8 cellular contexts compared by ENCODE assay signal in the genomic region with DNA sequence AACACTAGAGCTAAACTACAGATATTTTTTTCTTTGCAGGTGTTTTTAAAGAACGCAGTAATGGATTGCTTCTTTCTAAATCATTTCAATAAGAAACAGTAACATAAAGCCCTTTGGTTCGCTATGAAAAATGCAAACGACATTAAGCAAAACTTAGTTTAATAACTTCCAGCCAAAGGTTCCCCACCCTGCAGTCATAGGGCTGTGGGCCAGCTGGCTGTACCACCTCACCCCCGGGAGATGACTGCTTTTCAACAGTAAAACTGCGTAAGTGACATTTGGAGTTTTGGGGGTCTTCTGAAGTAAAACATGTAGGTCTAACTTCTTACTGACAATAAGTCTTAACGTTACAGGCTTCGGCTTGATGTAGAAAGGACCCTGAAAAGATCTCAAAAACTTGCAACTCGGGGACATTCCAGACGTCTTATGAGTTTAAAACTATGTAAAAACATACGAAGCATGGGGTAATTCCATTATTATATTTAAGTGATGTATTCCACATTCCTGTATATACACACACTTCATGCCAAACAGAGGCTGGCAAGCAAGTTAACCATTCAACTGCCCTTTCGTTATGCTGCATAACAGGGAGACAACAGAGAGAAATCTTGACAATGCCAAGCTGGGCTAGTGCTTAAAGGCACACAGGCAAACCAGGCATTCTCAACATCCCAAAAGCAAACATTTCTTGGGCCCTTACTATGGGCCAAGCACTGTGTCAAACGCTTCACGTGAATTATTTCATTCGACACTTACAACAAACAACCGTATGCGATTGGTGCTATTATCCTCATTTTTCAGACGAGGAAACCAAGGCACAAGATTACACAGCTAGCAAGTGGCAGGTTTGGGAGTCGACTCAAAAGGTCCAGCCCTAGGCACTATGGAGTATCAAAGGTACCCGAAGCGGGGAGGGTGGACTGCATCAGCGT. TPM values are rescaled to one million over a fixed set of nuclear protein-coding genes. Genes with fewer than 3 reads are reported as not detected.
DNase-seq lines count a peak whose midpoint lies in the region; ATAC-seq and TF ChIP-seq lines count a peak whose summit lies in the region.

No MANE protein-coding gene starts in this region.

- TF ChIP-seq CTCF in CD14-positive monocyte (IDR thresholded peaks at IDR 0.05) = no peak
- no peak for TF ChIP-seq CTCF in neural crest cell (conservative IDR thresholded peaks at IDR 0.05)

- no peak for DNase-seq in CD14-positive monocyte (ENCODE audit: low spot score)
- DNase-seq in OCI-M1 (lab: John Stamatoyannopoulos, UW) = peak; percentile 18
- no peak for DNase-seq in neural crest cell (ENCODE audit: low read depth, low spot score)
- no peak for DNase-seq in NCI-H69 (lab: John Stamatoyannopoulos, UW)
- no peak for DNase-seq in NCI-H1417 treated with DMSO at 0.1 percent for 48 hours (lab: John Stamatoyannopoulos, UW)

- ATAC-seq in GM21360 (IDR thresholded peaks at IDR 0.05; ENCODE audit: unreplicated experiment) (no peak), GM19324 (IDR thresholded peaks at IDR 0.05; ENCODE audit: low FRiP score, unreplicated experiment) (no peak)

- H3K9me3 ChIP-seq in esophagus (ENCODE audit: control insufficient read depth in 2 of 2, insufficient read depth in 1 of 2, low read depth in 1 of 2, low read length in 1 of 2) = no peaks in the 10 kb centered on the region

- H3K4me1 Mint-ChIP-seq in CD14-positive monocyte (peaks cover 59% of the 10 kb centered on the region), neural crest cell (peaks cover 48% of the 10 kb centered on the region)

- intact Hi-C loops in CD14-positive monocyte (cut with micrococcal nuclease) = loop anchor here in 1 of 2 donors (10.0 kb wide), 1 partner anchor 1100 kb away; a partner anchor contains a TSS

- WGBS in esophagus, 2 donors = 17 to 24% methylated on average over 21 of the region's 21 CpGs

- H3K4me3 Mint-ChIP-seq in CD14-positive monocyte (peak overlapping the region; percentile 94 to 96), neural crest cell (peak overlapping the region; percentile 91)

- no peaks in the 10 kb centered on the region for H3K27me3 ChIP-seq in esophagus (ENCODE audit: control insufficient read depth in 1 of 2, insufficient read depth in 2 of 2, low read length in 2 of 2)

- peaks cover 0 to 9% of the 10 kb centered on the region in 2 donors for H3K4me1 ChIP-seq in esophagus (ENCODE audit: control insufficient read depth in 2 of 2, insufficient read depth in 2 of 2, low read length in 1 of 2)

- peaks cover 0 to 5% (median 2%) of the 10 kb centered on the region in 3 donors for H3K27me3 Mint-ChIP-seq in CD14-positive monocyte (ENCODE audit: low read depth in 3 of 3)
- no peaks in the 10 kb centered on the region for H3K27me3 Mint-ChIP-seq in neural crest cell (ENCODE audit: low read depth)

- H3K27ac ChIP-seq in esophagus (ENCODE audit: low read depth in 2 of 2, low read length in 1 of 2) = peak overlapping the region; percentile 17 to 99

- peak overlapping the region; percentile 81 to 100 for H3K4me3 ChIP-seq in esophagus (ENCODE audit: low read depth in 1 of 2, low read length in 2 of 2)

- H3K27ac Mint-ChIP-seq in CD14-positive monocyte (peak overlapping the region in 6 of 7 donors; percentile 71 to 90 (median 84)), neural crest cell (ENCODE audit: unreplicated experiment) (no peak overlapping the region)

- no peaks in the 10 kb centered on the region for H3K36me3 ChIP-seq in esophagus (ENCODE audit: control insufficient read depth in 2 of 2, insufficient read depth in 2 of 2, low read length in 1 of 2)

- H3K9me3 Mint-ChIP-seq in CD14-positive monocyte = peaks cover 0 to 4% (median 0%) of the 10 kb centered on the region in 7 donors
- no peaks in the 10 kb centered on the region for H3K9me3 Mint-ChIP-seq in neural crest cell

- H3K36me3 Mint-ChIP-seq in CD14-positive monocyte (peaks cover 2 to 4% of the 10 kb centered on the region in 2 donors), neural crest cell (ENCODE audit: low read depth) (no peaks in the 10 kb centered on the region)

RNA-seq across cellular contexts. Expression of a gene that starts 1.2 kb away (rescaled TPM):
- polyA plus RNA-seq in CD14-positive monocyte (10 to 100 TPM; 14.1 to 18.9 TPM), esophagus (10 to 100 TPM; 10.7 to 16.5 TPM)
- 45.0 and 52.8 TPM in 2 replicates for total RNA-seq in neural crest cell

RNA-seq across cellular contexts. Expression of a gene that starts 44.0 kb away (rescaled TPM):
- under 1 TPM in 1 of 2 donors, not detected in 1; 0.05 TPM for polyA plus RNA-seq in CD14-positive monocyte
- polyA plus RNA-seq in esophagus = under 1 TPM; 0.01 to 0.06 TPM
- 0.84 and 1.3 TPM in 2 replicates for total RNA-seq in neural crest cell
